In genomic region chr3:72739521-72740466, GRCh38 we compare ENCODE assay signal across 9 cellular contexts.
A peak's percentile ranks its signal among the peaks of the same experiment; 100 is the strongest.
DNase-seq lines count a peak whose midpoint lies in the region; ATAC-seq and TF ChIP-seq lines count a peak whose summit lies in the region.
"Had no signal": no experiment of that assay in that cellular context is flagged by ENCODE, and none has a peak within 500 bp of the region (broad histone marks: within the 10 kb centered on the region; RNA-seq: fewer than 3 reads in every experiment).

No MANE protein-coding gene starts in this region.

- no peak for DNase-seq in activated naive CD4-positive, alpha-beta T cell treated with anti-CD3 and anti-CD28 coated beads for 36 hours
- DNase-seq in activated naive CD4-positive, alpha-beta T cell treated with anti-CD3 and anti-CD28 coated beads, Interleukin-2, amount 50 U/mL, for 16 hours: no peak
- DNase-seq in T-helper 17 cell: no peak
- peak; percentile 17 to 34 for DNase-seq in erythroblast (lab: John Stamatoyannopoulos, UW)
- DNase-seq in stimulated activated naive B cell treated with anti-CD40 and anti-IgM and Interleukin-4, amounts not matched to agents 10 μg/mL and 1 μg/mL and 100 μg/mL, for 72 hours: no peak
- no peak for DNase-seq in SIG-M5 (lab: John Stamatoyannopoulos, UW)
- DNase-seq in NCI-H1930 (lab: John Stamatoyannopoulos, UW): no peak
- DNase-seq: DMS79 treated with DMSO at 0.1 percent for 48 hours had no signal

- no peaks in the 10 kb centered on the region for H3K27me3 Mint-ChIP-seq in activated naive CD4-positive, alpha-beta T cell treated with anti-CD3 and anti-CD28 coated beads for 36 hours (ENCODE audit: low read depth)
- H3K27me3 Mint-ChIP-seq in T-helper 17 cell: no peaks in the 10 kb centered on the region
- H3K27me3 Mint-ChIP-seq in stimulated activated naive B cell treated with anti-CD40 and anti-IgM and Interleukin-4, amounts not matched to agents 10 μg/mL and 1 μg/mL and 100 μg/mL, for 72 hours: peaks cover 44 to 69% of the 10 kb centered on the region in 2 donors

- no peak for TF ChIP-seq POLR2A in erythroblast (IDR thresholded peaks at IDR 0.05; ENCODE audit: low read length)

- intact Hi-C loops in activated naive CD4-positive, alpha-beta T cell treated with anti-CD3 and anti-CD28 coated beads for 36 hours (cut with micrococcal nuclease): loop anchor here (1.0 to 10.0 kb wide), 4 partner anchors 9 to 1015 kb away; partner anchors contain the start of gene EIF4E3

- peaks cover 5% of the 10 kb centered on the region for H3K9me3 Mint-ChIP-seq in activated naive CD4-positive, alpha-beta T cell treated with anti-CD3 and anti-CD28 coated beads for 36 hours
- H3K9me3 Mint-ChIP-seq in stimulated activated naive B cell treated with anti-CD40 and anti-IgM and Interleukin-4, amounts not matched to agents 10 μg/mL and 1 μg/mL and 100 μg/mL, for 72 hours: peaks cover 0 to 3% of the 10 kb centered on the region in 2 donors

- H3K27ac Mint-ChIP-seq in activated naive CD4-positive, alpha-beta T cell treated with anti-CD3 and anti-CD28 coated beads for 36 hours: peak overlapping the region; percentile 51
- H3K27ac Mint-ChIP-seq in T-helper 17 cell: peak overlapping the region; percentile 77
- no peak overlapping the region for H3K27ac Mint-ChIP-seq in stimulated activated naive B cell treated with anti-CD40 and anti-IgM and Interleukin-4, amounts not matched to agents 10 μg/mL and 1 μg/mL and 100 μg/mL, for 72 hours

- no peaks in the 10 kb centered on the region for H3K9me3 ChIP-seq in T-helper 17 cell (ENCODE audit: control insufficient read depth, low read length, poor library complexity, severe bottlenecking)

- peaks cover 1% of the 10 kb centered on the region for H3K36me3 Mint-ChIP-seq in activated naive CD4-positive, alpha-beta T cell treated with anti-CD3 and anti-CD28 coated beads for 36 hours (ENCODE audit: low read depth)
- H3K36me3 Mint-ChIP-seq in T-helper 17 cell (ENCODE audit: low read depth): no peaks in the 10 kb centered on the region
- peaks cover 5 to 16% of the 10 kb centered on the region in 2 donors for H3K36me3 Mint-ChIP-seq in stimulated activated naive B cell treated with anti-CD40 and anti-IgM and Interleukin-4, amounts not matched to agents 10 μg/mL and 1 μg/mL and 100 μg/mL, for 72 hours

- ATAC-seq in T-helper 17 cell (no peak), GM19035 (IDR thresholded peaks at IDR 0.05; ENCODE audit: unreplicated experiment) (no peak)
- no peak for ATAC-seq in stimulated activated naive B cell treated with anti-CD40 and anti-IgM and Interleukin-4, amounts not matched to agents 10 μg/mL and 1 μg/mL and 100 μg/mL, for 72 hours (replicated peaks)

- peak overlapping the region; percentile 83 for H3K4me3 Mint-ChIP-seq in activated naive CD4-positive, alpha-beta T cell treated with anti-CD3 and anti-CD28 coated beads for 36 hours
- peak overlapping the region; percentile 84 for H3K4me3 Mint-ChIP-seq in T-helper 17 cell
- H3K4me3 Mint-ChIP-seq in stimulated activated naive B cell treated with anti-CD40 and anti-IgM and Interleukin-4, amounts not matched to agents 10 μg/mL and 1 μg/mL and 100 μg/mL, for 72 hours: peak overlapping the region; percentile 79 to 85

- CTCF ChIA-PET in activated naive CD4-positive, alpha-beta T cell treated with anti-CD3 and anti-CD28 coated beads for 36 hours (lab: Charles Lee): interaction anchor here (0.7 to 2.0 kb wide), 4 partner anchors 11 to 80 kb away, joined by 3 to 8 read pairs (median 4); no protein-coding TSS in a partner anchor

- peaks cover 21% of the 10 kb centered on the region for H3K4me1 Mint-ChIP-seq in activated naive CD4-positive, alpha-beta T cell treated with anti-CD3 and anti-CD28 coated beads for 36 hours (ENCODE audit: low read depth)
- H3K4me1 Mint-ChIP-seq in T-helper 17 cell: peaks cover 14% of the 10 kb centered on the region
- H3K4me1 Mint-ChIP-seq in stimulated activated naive B cell treated with anti-CD40 and anti-IgM and Interleukin-4, amounts not matched to agents 10 μg/mL and 1 μg/mL and 100 μg/mL, for 72 hours: peaks cover 22 to 27% of the 10 kb centered on the region in 2 donors

Comparison
In these comparisons a context has a peak if more than half of its experiments do, and no peak if none do; other contexts are left out.
1. DNase-seq: peak in erythroblast (2 of 2); none in activated naive CD4-positive, alpha-beta T cell treated with anti-CD3 and anti-CD28 coated beads for 36 hours (single experiment), activated naive CD4-positive, alpha-beta T cell treated with anti-CD3 and anti-CD28 coated beads, Interleukin-2, amount 50 U/mL, for 16 hours (single experiment), T-helper 17 cell (0 of 3), stimulated activated naive B cell treated with anti-CD40 and anti-IgM and Interleukin-4, amounts not matched to agents 10 μg/mL and 1 μg/mL and 100 μg/mL, for 72 hours (single experiment), SIG-M5 (single experiment) and NCI-H1930 (0 of 2).
2. Peak in every context shown above with its lines, with median percentiles within 50 percentile points of each other: H3K4me3 Mint-ChIP-seq.